In genomic region chr2:60849165-60849564, GRCh38 we compare ENCODE assay signal across 13 cellular contexts.
"Had no signal": no experiment of that assay in that cellular context is flagged by ENCODE, and none has a peak within 500 bp of the region (broad histone marks: within the 10 kb centered on the region; RNA-seq: fewer than 3 reads in every experiment).

No MANE protein-coding gene starts in this region.

- H2AFZ ChIP-seq: parathyroid adenoma had no signal

- H3K4me1 ChIP-seq: foreskin keratinocyte, parathyroid adenoma, tibial nerve had no signal

- DNase-seq: activated B cell treated with CpG ODN at 0.5 μM for 24 hours; activated naive CD8-positive, alpha-beta T cell treated with anti-CD3 and anti-CD28 coated beads, Interleukin-2, amount 10 ng/mL, durations not matched to agents 7 days and 5 days; activated T-cell treated with anti-CD3 and anti-CD28 coated beads, Interleukin-2, amount 50 U/mL, for 48 hours; caudate nucleus; cortex of kidney; effector CD8-positive, alpha-beta T cell; foreskin keratinocyte; immature natural killer cell; left cardiac atrium; naive thymus-derived CD4-positive, alpha-beta T cell had no signal

- H3K27me3 ChIP-seq: foreskin keratinocyte, tibial nerve had no signal

- H3K36me3 ChIP-seq: tibial nerve had no signal

- H3K27ac ChIP-seq: foreskin keratinocyte, parathyroid adenoma, tibial nerve had no signal

- H3K9me3 ChIP-seq: tibial nerve had no signal

- ATAC-seq: foreskin keratinocyte; left cardiac atrium; naive thymus-derived CD4-positive, alpha-beta T cell had no signal

- H3K4me3 ChIP-seq: lung, tibial nerve had no signal

- H3K9ac ChIP-seq: parathyroid adenoma had no signal
